ENCODE assay signal across 8 cellular contexts in genomic region chr2:113198790-113199612, GRCh38. TPM values are rescaled to one million over a fixed set of nuclear protein-coding genes. Genes with fewer than 3 reads are reported as not detected.
DNase-seq lines count a peak whose midpoint lies in the region; ATAC-seq and TF ChIP-seq lines count a peak whose summit lies in the region.

No MANE protein-coding gene starts in this region.

- intact Hi-C loops in vagina (cut with DNase I) = no loop called here

- H3K4me1 ChIP-seq in vagina = peaks cover 22% of the 10 kb centered on the region

- peak in 1 of 2 donors; percentile 42 for TF ChIP-seq POLR2A in vagina (IDR thresholded peaks at IDR 0.05)

- H3K27ac ChIP-seq in vagina = peak overlapping the region; percentile 85

- in situ Hi-C loops in astrocyte of the cerebellum (cut with HindIII; ENCODE audit: low sequenced_read_pairs) = no loop called here

- H3K27me3 ChIP-seq in vagina = no peaks in the 10 kb centered on the region

- H3K9me3 ChIP-seq in vagina = no peaks in the 10 kb centered on the region

- TF ChIP-seq CTCF in LNCaP clone FGC (IDR thresholded peaks at IDR 0.05; ENCODE audit: control insufficient read depth, extremely low read depth, insufficient read depth) (peak; percentile 93), astrocyte of the cerebellum (IDR thresholded peaks at IDR 0.05; ENCODE audit: low read depth, low read length, missing control alignments) (peak; percentile 74), vagina (IDR thresholded peaks at IDR 0.05) (peak; percentile 55 to 95 (median 83))

- ATAC-seq in GM21529 (IDR thresholded peaks at IDR 0.05; ENCODE audit: unreplicated experiment) = peak; percentile 73

- no peaks in the 10 kb centered on the region for H3K36me3 ChIP-seq in vagina

- H3K4me3 ChIP-seq in LNCaP clone FGC (ENCODE audit: low read depth, low read length) (peak overlapping the region; percentile 33), astrocyte of the cerebellum (ENCODE audit: low read depth, low read length) (peak overlapping the region; percentile 74), vagina (peak overlapping the region; percentile 64 to 67)

- DNase-seq in COR-L47 (lab: John Stamatoyannopoulos, UW) (peak; percentile 84), LNCaP clone FGC (ENCODE audit: low read depth) (no peak), T-helper 22 cell (ENCODE audit: low read depth) (peak; percentile 39), astrocyte of the cerebellum (ENCODE audit: low read depth) (no peak), hepatic stellate cell (ENCODE audit: low spot score) (peak; percentile 85), retina (peak; percentile 95), vagina (ENCODE audit: extremely low spot score in 2 of 2) (no peak)

RNA-seq across cellular contexts. Expression of gene PSD4, which starts 25.2 kb away (rescaled TPM):
- 39.0 TPM for total RNA-seq in vagina

Comparison
In these comparisons a context has a peak if more than half of its experiments do, and no peak if none do; other contexts are left out.
1. DNase-seq: peak in COR-L47 (single experiment), T-helper 22 cell (single experiment), hepatic stellate cell (single experiment) and retina (single experiment); none in LNCaP clone FGC (single experiment), astrocyte of the cerebellum (single experiment) and vagina (0 of 2).
2. Peak in every context shown above with its lines, with median percentiles within 50 percentile points of each other: H3K4me3 ChIP-seq and CTCF ChIP-seq.